ENCODE assay signal across 24 cellular contexts in the genomic region with DNA sequence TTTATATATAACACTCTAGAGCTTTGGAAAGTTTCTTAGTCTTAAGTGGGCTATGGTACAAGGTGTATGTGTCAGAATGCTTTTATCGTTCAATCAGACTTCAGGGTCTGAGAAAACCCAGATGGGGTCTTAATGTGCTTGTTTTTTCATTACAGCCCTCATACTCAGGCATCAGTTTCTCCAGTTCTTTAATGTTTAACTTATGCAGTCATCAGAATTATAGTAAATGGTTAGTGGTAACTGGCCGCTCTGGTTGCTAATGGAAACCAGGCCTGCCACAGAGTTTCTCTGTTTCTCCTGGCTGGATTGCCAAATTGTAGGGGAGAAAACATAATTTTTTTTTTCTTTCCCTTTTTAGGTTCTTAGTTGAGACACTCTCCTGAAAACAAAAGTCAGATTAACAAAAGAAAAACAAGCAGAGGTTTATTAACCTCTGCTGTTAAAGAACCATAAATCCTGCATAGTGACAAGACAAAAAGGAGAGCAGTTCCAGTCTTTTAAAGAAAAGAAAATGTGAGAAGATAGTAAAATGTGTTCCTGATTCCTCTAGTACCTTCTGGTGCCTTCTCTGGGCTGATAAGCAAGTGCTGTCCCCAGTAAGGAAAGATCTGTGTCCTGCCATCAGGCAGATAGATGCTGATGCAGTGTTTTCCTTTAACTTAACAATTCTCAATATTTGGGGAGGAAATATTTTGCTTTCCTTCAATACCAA. TPM values are rescaled to one million over a fixed set of nuclear protein-coding genes. Genes with fewer than 3 reads are reported as not detected.
"Had no signal": no experiment of that assay in that cellular context is flagged by ENCODE, and none has a peak within 500 bp of the region (broad histone marks: within the 10 kb centered on the region; RNA-seq: fewer than 3 reads in every experiment).

No MANE protein-coding gene starts in this region.

- DNase-seq: activated CD4-positive, alpha-beta memory T cell treated with anti-CD3 and anti-CD28 coated beads, Interleukin-2, amount 10 ng/mL, durations not matched to agents 7 days and 5 days; activated CD4-positive, alpha-beta T cell treated with anti-CD3 and anti-CD28 coated beads for 4 hours; activated effector memory CD4-positive, alpha-beta T cell treated with anti-CD3 and anti-CD28 coated beads, Interleukin-2, amount 50 U/mL, for 16 hours; activated T-cell treated with anti-CD3 and anti-CD28 coated beads, Interleukin-2, amount 50 U/mL, for 4 hours; amniotic stem cell; central memory CD4-positive, alpha-beta T cell; cortex of kidney; effector CD8-positive, alpha-beta T cell; heart left ventricle; left lung; mucosa of descending colon; naive thymus-derived CD4-positive, alpha-beta T cell; retina; stimulated activated CD4-positive, alpha-beta T cell treated with anti-CD3 and anti-CD28 coated beads, Interleukin-15, amount 100 ng/mL, for 24 hours; stimulated activated CD4-positive, alpha-beta T cell treated with anti-CD3 and anti-CD28 coated beads, Interleukin-4, amount 100 ng/mL, for 1 hour; stimulated activated naive B cell treated with anti-CD40 and anti-IgM and Interleukin-4, amounts not matched to agents 10 μg/mL and 1 μg/mL and 100 μg/mL, for 72 hours; substantia nigra; T-helper 17 cell had no signal

- H3K36me3 ChIP-seq: heart left ventricle, left lung had no signal

- H3K4me1 ChIP-seq: body of pancreas, heart left ventricle, left lung, parathyroid adenoma had no signal

- H3K79me2 ChIP-seq: parathyroid adenoma had no signal

- H3K27ac ChIP-seq: body of pancreas, heart left ventricle, left lung, parathyroid adenoma had no signal

- H3K9me3 ChIP-seq: body of pancreas, heart left ventricle, left lung, mucosa of descending colon had no signal

- ATAC-seq: activated T-cell treated with anti-CD3 and anti-CD28 coated beads, Interleukin-2, amount 50 U/mL, for 4 hours; body of pancreas; heart left ventricle; left lung; mucosa of descending colon; naive thymus-derived CD4-positive, alpha-beta T cell; T-helper 17 cell; WTC11 had no signal

- H3K9ac ChIP-seq: parathyroid adenoma had no signal

- H3K27me3 ChIP-seq: body of pancreas, left lung had no signal

- H2AFZ ChIP-seq: parathyroid adenoma had no signal

- H3K4me3 ChIP-seq: body of pancreas, heart left ventricle, left lung, mucosa of descending colon had no signal

RNA-seq across cellular contexts. Expression of gene GPR15LG, which starts 55.8 kb away (rescaled TPM):
- total RNA-seq: activated CD4-positive, alpha-beta memory T cell treated with anti-CD3 and anti-CD28 coated beads, Interleukin-2, amount 10 ng/mL, durations not matched to agents 7 days and 5 days; activated T-cell treated with anti-CD3 and anti-CD28 coated beads, Interleukin-2, amount 50 U/mL, for 4 hours; body of pancreas; fibroblast of lung; frontal cortex; heart left ventricle; left lung; naive thymus-derived CD4-positive, alpha-beta T cell; skeletal muscle tissue; T-helper 17 cell; WTC11 had no signal
